15 cellular contexts compared by ENCODE assay signal in the genomic region with DNA sequence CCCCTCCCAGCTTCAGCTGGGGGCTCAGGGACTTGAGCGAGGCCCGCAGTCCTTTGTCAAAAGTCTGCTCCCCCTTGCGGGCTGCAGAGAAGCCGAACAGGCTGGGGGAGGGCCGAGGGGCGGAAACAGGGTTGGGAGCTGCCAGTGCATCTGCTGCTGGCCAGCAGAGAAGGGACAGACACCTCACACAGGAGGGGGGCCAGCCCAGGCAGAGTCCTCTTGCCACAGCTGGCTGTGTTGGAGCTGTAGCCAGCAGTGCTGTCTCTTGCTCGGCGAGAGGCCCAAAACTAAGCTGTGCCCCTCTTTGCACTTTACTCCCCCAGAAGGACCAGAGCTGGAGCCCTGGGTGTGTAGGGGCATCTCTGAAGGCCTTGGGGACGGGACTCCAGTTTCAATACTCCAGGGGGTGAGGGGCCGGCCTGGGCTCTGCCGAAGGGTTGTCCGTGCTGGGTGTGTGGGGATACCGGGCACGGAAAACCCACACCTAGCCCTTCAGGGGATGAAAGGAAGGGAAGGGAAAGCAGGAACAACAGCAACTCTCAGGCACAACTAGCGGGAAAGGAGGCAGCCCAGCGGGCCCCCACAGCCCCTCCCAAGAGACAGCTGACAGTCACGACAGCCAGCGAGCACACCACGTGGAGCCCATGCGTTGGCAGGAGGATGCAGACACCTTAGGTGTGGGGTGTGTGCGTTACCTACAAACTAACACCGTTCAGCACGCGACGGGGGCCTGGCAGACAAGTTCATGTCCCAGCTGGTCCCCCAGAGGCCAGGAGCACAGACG. TPM values are rescaled to one million over a fixed set of nuclear protein-coding genes. Genes with fewer than 3 reads are reported as not detected.
DNase-seq lines count a peak whose midpoint lies in the region; ATAC-seq, FAIRE-seq and TF ChIP-seq lines count a peak whose summit lies in the region.
"Had no signal": no experiment of that assay in that cellular context is flagged by ENCODE, and none has a peak within 500 bp of the region (broad histone marks: within the 10 kb centered on the region; RNA-seq: fewer than 3 reads in every experiment).

No MANE protein-coding gene starts in this region.

- H4K20me1 ChIP-seq in HepG2 (ENCODE audit: insufficient read depth, low read length) (no peaks in the 10 kb centered on the region), smooth muscle cell (ENCODE audit: low read depth) (no peaks in the 10 kb centered on the region)

- ATAC-seq in HepG2 (peak; percentile 76), HG03520 (IDR thresholded peaks at IDR 0.05; ENCODE audit: unreplicated experiment) (no peak)

- TF ChIP-seq CTCF in chondrocyte (IDR thresholded peaks at IDR 0.05), result peak; percentile 27
- peak; percentile 68 for TF ChIP-seq CTCF in HepG2 (CRISPR knock-in tag; IDR thresholded peaks at IDR 0.05)
- TF ChIP-seq CTCF in smooth muscle cell (IDR thresholded peaks at IDR 0.05; ENCODE audit: borderline replicate concordance, insufficient read depth, poor library complexity, severe bottlenecking), result no peak

- H3K27ac ChIP-seq in HepG2 (ENCODE audit: extremely low read length, insufficient read depth, low read length), result no peak overlapping the region
- H3K27ac ChIP-seq in smooth muscle cell (ENCODE audit: low read depth), result no peak overlapping the region
- H3K27ac ChIP-seq: 22Rv1, upper lobe of left lung had no signal

- H3F3A ChIP-seq in smooth muscle cell (ENCODE audit: low read depth), result no peaks in the 10 kb centered on the region

- H3K36me3 ChIP-seq in HepG2 (replicated peaks in 1 of 2; ENCODE audit: control insufficient read depth in 1 of 2, insufficient read depth in 2 of 2, low read length in 2 of 2) (no peaks in the 10 kb centered on the region), smooth muscle cell (ENCODE audit: low read depth) (no peaks in the 10 kb centered on the region)

- H3K4me1 ChIP-seq in HepG2 (ENCODE audit: insufficient read depth, low read length) (peaks cover 40% of the 10 kb centered on the region), smooth muscle cell (ENCODE audit: low read depth) (peaks cover 11% of the 10 kb centered on the region)
- H3K4me1 ChIP-seq: upper lobe of left lung had no signal

- H3K27me3 ChIP-seq in HepG2 (ENCODE audit: control insufficient read depth in 1 of 2, insufficient read depth in 2 of 2, low read length in 2 of 2) (peaks cover 4 to 15% of the 10 kb centered on the region in 2 experiments; a peak in 3 of 5 replicates), smooth muscle cell (ENCODE audit: low read depth) (no peaks in the 10 kb centered on the region)
- H3K27me3 ChIP-seq: upper lobe of left lung had no signal

- H3K9ac ChIP-seq in HepG2 (ENCODE audit: insufficient read depth, low read depth, low read length) (no peak overlapping the region), smooth muscle cell (ENCODE audit: low read depth) (no peak overlapping the region)

- H3K9me3 ChIP-seq in HepG2 (ENCODE audit: low read length), result no peaks in the 10 kb centered on the region
- no peaks in the 10 kb centered on the region for H3K9me3 ChIP-seq in smooth muscle cell (replicated peaks; ENCODE audit: low read depth)
- H3K9me3 ChIP-seq: upper lobe of left lung had no signal

- in situ Hi-C loops in HepG2 (cut with HindIII; ENCODE audit: extremely low pct_ligation_motif_present, low pct_unique_long_range_greater_than_20kb), result no loop called here

- no peak overlapping the region for H3K27ac Mint-ChIP-seq in chondrocyte (ENCODE audit: unreplicated experiment)
- H3K27ac Mint-ChIP-seq in activated CD4-positive, alpha-beta memory T cell treated with anti-CD3 and anti-CD28 coated beads for 36 hours, result no peak overlapping the region
- H3K27ac Mint-ChIP-seq: activated naive CD4-positive, alpha-beta T cell treated with anti-CD3 and anti-CD28 coated beads for 36 hours; naive B cell had no signal

- H3K4me3 Mint-ChIP-seq in chondrocyte (ENCODE audit: unreplicated experiment), result no peak overlapping the region
- H3K4me3 Mint-ChIP-seq in activated CD4-positive, alpha-beta memory T cell treated with anti-CD3 and anti-CD28 coated beads for 36 hours, result no peak overlapping the region
- H3K4me3 Mint-ChIP-seq: activated naive CD4-positive, alpha-beta T cell treated with anti-CD3 and anti-CD28 coated beads for 36 hours; naive B cell had no signal

- TF ChIP-seq POLR2A in HepG2 (IDR thresholded peaks at IDR 0.05; ENCODE audit: insufficient read depth in 1 of 2, low read depth in 2 of 2, low read length in 2 of 2), result no peak

- H3K27me3 Mint-ChIP-seq in chondrocyte (ENCODE audit: low read depth), result peaks cover 4% of the 10 kb centered on the region
- no peaks in the 10 kb centered on the region for H3K27me3 Mint-ChIP-seq in activated CD4-positive, alpha-beta memory T cell treated with anti-CD3 and anti-CD28 coated beads for 36 hours

- peak; percentile 49 for FAIRE-seq in HepG2 (lab: Jason Lieb, UNC)

- peak overlapping the region; percentile 56 for H3K4me2 ChIP-seq in HepG2 (ENCODE audit: low read depth, low read length)
- no peak overlapping the region for H3K4me2 ChIP-seq in smooth muscle cell

- BruUV-seq in HepG2 (replicated peaks; lab: Mats Ljungman, UMichigan), result no TSS peak

- H3K9me3 Mint-ChIP-seq in chondrocyte (ENCODE audit: low read depth), result no peaks in the 10 kb centered on the region
- no peaks in the 10 kb centered on the region for H3K9me3 Mint-ChIP-seq in activated CD4-positive, alpha-beta memory T cell treated with anti-CD3 and anti-CD28 coated beads for 36 hours
- H3K9me3 Mint-ChIP-seq: activated naive CD4-positive, alpha-beta T cell treated with anti-CD3 and anti-CD28 coated beads for 36 hours; naive B cell had no signal

- H2AFZ ChIP-seq in HepG2 (ENCODE audit: low read length) (peak overlapping the region; percentile 25), smooth muscle cell (ENCODE audit: low read depth) (no peak overlapping the region)

- WGBS in HepG2 (ENCODE audit: low lambda C conversion rate), result 43% methylated on average over 14 of the region's 26 CpGs
- WGBS in smooth muscle cell (ENCODE audit: low lambda C conversion rate), result 77% methylated on average over 26 of the region's 26 CpGs

- DNase-seq in DMS53 (lab: John Stamatoyannopoulos, UW) (peak; percentile 28), DMS53 treated with DMSO at 0.1 percent for 48 hours (lab: John Stamatoyannopoulos, UW; ENCODE audit: unreplicated experiment) (no peak), chondrocyte (ENCODE audit: low spot score) (peak; percentile 82), HepG2 (ENCODE audit: low spot score) (peak; percentile 56), smooth muscle cell (lab: John Stamatoyannopoulos, UW; ENCODE audit: unreplicated experiment) (peak; percentile 11), AG08395 (ENCODE audit: low spot score) (no peak)
- DNase-seq in activated CD4-positive, alpha-beta memory T cell treated with anti-CD3 and anti-CD28 coated beads for 36 hours, result no peak
- DNase-seq: activated naive CD4-positive, alpha-beta T cell treated with anti-CD3 and anti-CD28 coated beads for 36 hours; naive B cell; NCI-H1105; T-helper 9 cell had no signal

- CTCF ChIA-PET in HepG2 (lab: Yijun Ruan, JAX; ENCODE audit: low intra/inter-chr PET ratio, low total read pairs), result interaction anchor here (1.7 kb wide), 1 partner anchor 87 kb away, joined by 7 read pairs; no protein-coding TSS in a partner anchor
- CTCF ChIA-PET in activated CD4-positive, alpha-beta memory T cell treated with anti-CD3 and anti-CD28 coated beads for 36 hours (lab: Charles Lee), result no interaction called here

- POLR2A ChIA-PET in HepG2 (lab: Yijun Ruan, JAX), result interaction anchor here (0.8 to 0.9 kb wide), 2 partner anchors 10 to 18 kb away, joined by 3 to 4 read pairs; a partner anchor contains a TSS
- POLR2A ChIA-PET in activated CD4-positive, alpha-beta memory T cell treated with anti-CD3 and anti-CD28 coated beads for 36 hours (lab: Charles Lee), result no interaction called here

- peaks cover 2% of the 10 kb centered on the region for H3K36me3 Mint-ChIP-seq in chondrocyte (ENCODE audit: low read depth)
- H3K36me3 Mint-ChIP-seq in activated CD4-positive, alpha-beta memory T cell treated with anti-CD3 and anti-CD28 coated beads for 36 hours, result peaks cover 3% of the 10 kb centered on the region
- H3K36me3 Mint-ChIP-seq: naive B cell had no signal

- H3K79me2 ChIP-seq in HepG2 (ENCODE audit: insufficient read depth, low read length), result no peaks in the 10 kb centered on the region
- H3K79me2 ChIP-seq in smooth muscle cell (ENCODE audit: low read depth), result no peaks in the 10 kb centered on the region

- peaks cover 3% of the 10 kb centered on the region for H3K4me1 Mint-ChIP-seq in chondrocyte (ENCODE audit: low read depth)
- no peaks in the 10 kb centered on the region for H3K4me1 Mint-ChIP-seq in activated CD4-positive, alpha-beta memory T cell treated with anti-CD3 and anti-CD28 coated beads for 36 hours (ENCODE audit: low read depth)

- TF ChIP-seq EP300 in HepG2 (IDR thresholded peaks at IDR 0.05; ENCODE audit: low read depth in 2 of 2, low read length in 2 of 2), result no peak
- no peak for TF ChIP-seq EP300 in HepG2 (CRISPR knock-in tag; IDR thresholded peaks at IDR 0.05; ENCODE audit: borderline replicate concordance)

- TF ChIP-seq RAD21 in HepG2 (CRISPR knock-in tag; IDR thresholded peaks at IDR 0.05), result no peak

- intact Hi-C loops in HepG2 (cut with micrococcal nuclease; ENCODE audit: unreplicated experiment), result no loop called here
- intact Hi-C loops in activated CD4-positive, alpha-beta memory T cell treated with anti-CD3 and anti-CD28 coated beads for 36 hours (cut with micrococcal nuclease), result no loop called here

- H3K4me3 ChIP-seq in HepG2 (replicated peaks in 1 of 3; ENCODE audit: insufficient read depth in 1 of 3, low read depth in 2 of 3, low read length in 3 of 3) (peak overlapping the region in 1 of 3 experiments; percentile 55; a peak in 1 of 6 replicates), smooth muscle cell (no peak overlapping the region)
- H3K4me3 ChIP-seq: upper lobe of left lung had no signal

RNA-seq across cellular contexts. Expression of a gene that starts 17.8 kb away (rescaled TPM):
- total RNA-seq in chondrocyte (126 to 133 TPM (median 131 TPM) in 3 replicates), HepG2 (2016; rRNA removed; fragmentation: Illumina TruSeq; extraction: Trizol) (52.2 and 59.0 TPM in 2 replicates), smooth muscle cell (64.2 and 95.9 TPM in 2 replicates)
- total RNA-seq in HepG2 (2016; cell fraction: cytosol; rRNA removed; fragmentation: Illumina TruSeq; extraction: Trizol; ENCODE audit: low read depth), result 32.5 and 39.5 TPM in 2 replicates
- 50.3 and 53.4 TPM in 2 replicates for total RNA-seq in HepG2 (2016; cell fraction: insoluble cytoplasmic fraction; rRNA removed; fragmentation: Illumina TruSeq; extraction: Trizol)
- total RNA-seq in HepG2 (2016; cell fraction: membrane; rRNA removed; fragmentation: Illumina TruSeq; extraction: Trizol), result 72.2 and 82.9 TPM in 2 replicates
- 29.8 and 32.8 TPM in 2 replicates for total RNA-seq in HepG2 (2016; cell fraction: nucleus; rRNA removed; fragmentation: Illumina TruSeq; extraction: Trizol)
- polyA plus RNA-seq in HepG2 (2011; rRNA removed) (60.3 and 65.6 TPM in 2 replicates), smooth muscle cell (86.5 and 87.4 TPM in 2 replicates)
- polyA plus RNA-seq in HepG2 (2011; cell fraction: cytosol; rRNA removed), result 59.3 and 64.4 TPM in 2 replicates
- polyA plus RNA-seq in HepG2 (2011; cell fraction: nucleus; rRNA removed), result 71.8 and 75.7 TPM in 2 replicates
- polyA plus RNA-seq in HepG2 (2012), result 36.1 and 46.4 TPM in 2 replicates
- 51.9 and 71.1 TPM in 2 replicates for polyA plus RNA-seq in HepG2 (2016; cell fraction: cytosol; fragmentation: Illumina TruSeq; extraction: Trizol; ENCODE audit: low read depth)
- 67.7 and 77.1 TPM in 2 replicates for polyA plus RNA-seq in HepG2 (2016; cell fraction: insoluble cytoplasmic fraction; fragmentation: Illumina TruSeq; extraction: Trizol; ENCODE audit: low read depth)
- polyA plus RNA-seq in HepG2 (2016; cell fraction: membrane; fragmentation: Illumina TruSeq; extraction: Trizol; ENCODE audit: low read depth), result 72.0 and 86.2 TPM in 2 replicates
- polyA plus RNA-seq in HepG2 (2016; cell fraction: nucleus; fragmentation: Illumina TruSeq; extraction: Trizol; ENCODE audit: insufficient read depth, low read depth), result 65.4 and 71.2 TPM in 2 replicates
- 55.8 and 105 TPM in 2 replicates for polyA minus RNA-seq in HepG2 (2011; rRNA and poly(A)+ RNA removed; ENCODE audit: low replicate concordance)
- 19.1 and 20.7 TPM in 2 replicates for polyA minus RNA-seq in HepG2 (2011; cell fraction: cytosol; rRNA and poly(A)+ RNA removed)
- 38.1 and 44.4 TPM in 2 replicates for polyA minus RNA-seq in HepG2 (2011; cell fraction: nucleus; rRNA and poly(A)+ RNA removed)
- 10 to 100 TPM; 57.0 to 60.4 TPM for total RNA-seq in activated CD4-positive, alpha-beta memory T cell treated with anti-CD3 and anti-CD28 coated beads for 36 hours

RNA-seq across cellular contexts. Expression of a gene that starts 29.4 kb away (rescaled TPM):
- total RNA-seq in chondrocyte, result 0.31 to 0.44 TPM (median 0.37 TPM) in 3 replicates
- total RNA-seq in HepG2 (2016; rRNA removed; fragmentation: Illumina TruSeq; extraction: Trizol), result not detected in 2 replicates
- total RNA-seq in HepG2 (2016; cell fraction: cytosol; rRNA removed; fragmentation: Illumina TruSeq; extraction: Trizol; ENCODE audit: low read depth), result not detected in 2 replicates
- total RNA-seq in HepG2 (2016; cell fraction: insoluble cytoplasmic fraction; rRNA removed; fragmentation: Illumina TruSeq; extraction: Trizol), result not detected in 2 replicates
- total RNA-seq in HepG2 (2016; cell fraction: membrane; rRNA removed; fragmentation: Illumina TruSeq; extraction: Trizol), result not detected in 2 replicates
- not detected in 2 replicates for total RNA-seq in HepG2 (2016; cell fraction: nucleus; rRNA removed; fragmentation: Illumina TruSeq; extraction: Trizol)
- not detected in 2 replicates for polyA plus RNA-seq in HepG2 (2011; rRNA removed)
- polyA plus RNA-seq in HepG2 (2011; cell fraction: cytosol; rRNA removed), result not detected in 2 replicates
- polyA plus RNA-seq in HepG2 (2011; cell fraction: nucleus; rRNA removed), result not detected in 2 replicates
- polyA plus RNA-seq in HepG2 (2012), result 0.55 TPM in 1 of 2 replicates, not detected in the other
- polyA plus RNA-seq in HepG2 (2016; cell fraction: cytosol; fragmentation: Illumina TruSeq; extraction: Trizol; ENCODE audit: low read depth), result not detected in 2 replicates
- polyA plus RNA-seq in HepG2 (2016; cell fraction: insoluble cytoplasmic fraction; fragmentation: Illumina TruSeq; extraction: Trizol; ENCODE audit: low read depth), result not detected in 2 replicates
- polyA plus RNA-seq in HepG2 (2016; cell fraction: membrane; fragmentation: Illumina TruSeq; extraction: Trizol; ENCODE audit: low read depth), result not detected in 2 replicates
- not detected in 2 replicates for polyA plus RNA-seq in HepG2 (2016; cell fraction: nucleus; fragmentation: Illumina TruSeq; extraction: Trizol; ENCODE audit: insufficient read depth, low read depth)
- polyA minus RNA-seq in HepG2 (2011; rRNA and poly(A)+ RNA removed; ENCODE audit: low replicate concordance), result not detected in 2 replicates
- polyA minus RNA-seq in HepG2 (2011; cell fraction: cytosol; rRNA and poly(A)+ RNA removed), result not detected in 2 replicates
- not detected in 2 replicates for polyA minus RNA-seq in HepG2 (2011; cell fraction: nucleus; rRNA and poly(A)+ RNA removed)
- 1.6 and 2.7 TPM in 2 replicates for total RNA-seq in smooth muscle cell
- 5.5 and 7.3 TPM in 2 replicates for polyA plus RNA-seq in smooth muscle cell
- total RNA-seq in activated CD4-positive, alpha-beta memory T cell treated with anti-CD3 and anti-CD28 coated beads for 36 hours, result 1 to 10 TPM; 1.1 to 1.3 TPM
- total RNA-seq: HT1080 had no signal

Comparison
In these comparisons a context has a peak if more than half of its experiments do, and no peak if none do; other contexts are left out.
1. DNase-seq: peak in DMS53 (single experiment), chondrocyte (single experiment), HepG2 (single experiment) and smooth muscle cell (single experiment); none in DMS53 treated with DMSO at 0.1 percent for 48 hours (single experiment), activated CD4-positive, alpha-beta memory T cell treated with anti-CD3 and anti-CD28 coated beads for 36 hours (single experiment) and AG08395 (single experiment).